20 cellular contexts compared by ENCODE assay signal in the genomic region with DNA sequence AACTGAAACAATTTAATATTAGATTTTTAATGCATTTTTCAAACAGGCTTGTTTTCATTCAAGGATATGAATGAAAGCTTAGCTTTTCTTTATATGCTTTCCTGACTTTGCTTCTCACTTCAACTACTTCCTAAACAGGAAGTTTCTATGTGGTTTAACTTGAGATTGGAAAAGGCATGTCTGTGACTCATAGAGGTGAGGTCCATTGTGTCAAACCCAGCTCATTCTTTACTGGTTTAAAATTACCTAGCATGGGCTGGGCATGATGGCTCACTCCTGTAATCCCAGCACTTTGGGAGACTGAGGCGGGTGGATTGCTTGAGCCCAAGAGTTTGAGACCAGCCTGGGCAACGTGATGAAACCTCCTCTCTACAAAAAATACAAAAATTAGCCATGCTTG. TPM values are rescaled to one million over a fixed set of nuclear protein-coding genes. Genes with fewer than 3 reads are reported as not detected.
A peak's percentile ranks its signal among the peaks of the same experiment; 100 is the strongest.
DNase-seq lines count a peak whose midpoint lies in the region; ATAC-seq and TF ChIP-seq lines count a peak whose summit lies in the region.
"Had no signal": no experiment of that assay in that cellular context is flagged by ENCODE, and none has a peak within 500 bp of the region (broad histone marks: within the 10 kb centered on the region; RNA-seq: fewer than 3 reads in every experiment).

No MANE protein-coding gene starts in this region.

- no peaks in the 10 kb centered on the region for H3K27me3 Mint-ChIP-seq in neural crest cell (ENCODE audit: low read depth)
- H3K27me3 Mint-ChIP-seq: activated CD4-positive, alpha-beta T cell treated with anti-CD3 and anti-CD28 coated beads, Interleukin-2, amount 10 ng/mL, durations not matched to agents 24 days and 14 days; activated naive CD8-positive, alpha-beta T cell treated with anti-CD3 and anti-CD28 coated beads for 36 hours; B cell had no signal

- peaks cover 10% of the 10 kb centered on the region for H3K9me3 Mint-ChIP-seq in neural crest cell

- no peaks in the 10 kb centered on the region for H3K4me1 Mint-ChIP-seq in neural crest cell
- H3K4me1 Mint-ChIP-seq: activated naive CD8-positive, alpha-beta T cell treated with anti-CD3 and anti-CD28 coated beads for 36 hours; B cell had no signal

- TF ChIP-seq CTCF in epithelial cell of esophagus (IDR thresholded peaks at IDR 0.05; ENCODE audit: insufficient read depth, low read depth, low read length, missing control alignments) (no peak), neural crest cell (conservative IDR thresholded peaks at IDR 0.05) (no peak)

- H3K27ac Mint-ChIP-seq in neural crest cell (ENCODE audit: unreplicated experiment) = peak overlapping the region; percentile 57
- H3K27ac Mint-ChIP-seq: activated CD4-positive, alpha-beta T cell treated with anti-CD3 and anti-CD28 coated beads, Interleukin-2, amount 10 ng/mL, durations not matched to agents 24 days and 14 days; activated naive CD8-positive, alpha-beta T cell treated with anti-CD3 and anti-CD28 coated beads for 36 hours; B cell had no signal

- ATAC-seq in GM21825 (IDR thresholded peaks at IDR 0.05; ENCODE audit: unreplicated experiment) (no peak), GM19455 (IDR thresholded peaks at IDR 0.05; ENCODE audit: unreplicated experiment) (no peak)
- ATAC-seq: GM12878 had no signal

- H3K36me3 Mint-ChIP-seq in neural crest cell (ENCODE audit: low read depth) = peaks cover 26% of the 10 kb centered on the region

- no peak overlapping the region for H3K4me3 ChIP-seq in epithelial cell of esophagus (ENCODE audit: low read length)
- H3K4me3 ChIP-seq: colonic mucosa, GM12878, tibial nerve had no signal

- no peak overlapping the region for H3K4me3 Mint-ChIP-seq in neural crest cell
- H3K4me3 Mint-ChIP-seq: activated CD4-positive, alpha-beta T cell treated with anti-CD3 and anti-CD28 coated beads, Interleukin-2, amount 10 ng/mL, durations not matched to agents 24 days and 14 days; activated naive CD8-positive, alpha-beta T cell treated with anti-CD3 and anti-CD28 coated beads for 36 hours; B cell had no signal

- DNase-seq in H4 (ENCODE audit: low spot score) = peak; percentile 57
- DNase-seq in NCI-H226 = peak; percentile 63
- peak; percentile 89 for DNase-seq in epithelial cell of esophagus (ENCODE audit: low read depth)
- no peak for DNase-seq in neural crest cell (ENCODE audit: low read depth, low spot score)
- DNase-seq in cortex of kidney (lab: John Stamatoyannopoulos, UW) = no peak
- no peak for DNase-seq in MV-4-11 (lab: John Stamatoyannopoulos, UW)
- DNase-seq: activated CD4-positive, alpha-beta T cell treated with anti-CD3 and anti-CD28 coated beads, Interleukin-2, amount 10 ng/mL, durations not matched to agents 24 days and 14 days; activated naive CD8-positive, alpha-beta T cell treated with anti-CD3 and anti-CD28 coated beads for 36 hours; activated T-cell treated with anti-CD3 and anti-CD28 coated beads, Interleukin-2, amount 50 U/mL, for 1 hour; colonic mucosa; DMS79; NCI-H2029; NCI-H748 treated with DMSO at 0.1 percent for 48 hours; posterior cingulate gyrus; stimulated activated CD4-positive, alpha-beta T cell treated with anti-CD3 and anti-CD28 coated beads, Interleukin-2, amount 100 ng/mL, for 24 hours had no signal

RNA-seq across cellular contexts. Expression of gene EFHC1, which starts 34.4 kb away (rescaled TPM):
- total RNA-seq in H4 (2014; rRNA removed; shearing (Covaris generic)) = 24.7 and 35.9 TPM in 2 replicates
- 43.7 and 46.0 TPM in 2 replicates for total RNA-seq in neural crest cell

Comparison
In these comparisons a context has a peak if more than half of its experiments do, and no peak if none do; other contexts are left out.
1. DNase-seq: peak in H4 (single experiment), NCI-H226 (single experiment) and epithelial cell of esophagus (single experiment); none in neural crest cell (single experiment), cortex of kidney (single experiment) and MV-4-11 (single experiment).